25 cellular contexts compared by ENCODE assay signal in the genomic region with DNA sequence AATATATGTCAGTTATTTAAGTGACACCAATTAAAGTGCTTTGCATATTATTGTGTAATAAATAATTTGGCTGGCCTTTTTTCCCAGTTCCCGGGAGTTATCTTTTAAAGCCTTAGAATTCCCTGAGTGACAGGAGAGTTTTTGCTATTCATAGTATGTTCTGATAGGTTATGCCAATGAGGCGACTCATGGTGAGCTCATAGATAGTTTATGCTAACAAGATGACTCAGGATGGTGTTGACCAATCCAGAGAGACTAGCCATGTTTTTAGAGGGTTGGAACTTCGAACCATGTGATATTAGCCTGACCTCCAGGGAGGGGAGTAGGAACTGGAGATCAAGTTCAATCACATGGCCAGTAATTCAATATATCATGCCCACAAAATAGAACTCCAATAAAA.
A peak's percentile ranks its signal among the peaks of the same experiment; 100 is the strongest.
DNase-seq lines count a peak whose midpoint lies in the region; TF ChIP-seq lines count a peak whose summit lies in the region.
"Had no signal": no experiment of that assay in that cellular context is flagged by ENCODE, and none has a peak within 500 bp of the region (broad histone marks: within the 10 kb centered on the region; RNA-seq: fewer than 3 reads in every experiment).

No MANE protein-coding gene starts in this region.

- H2AFZ ChIP-seq in mesenchymal stem cell (ENCODE audit: low read depth, low read length): no peak overlapping the region
- H2AFZ ChIP-seq: neural progenitor cell had no signal

- no peak for TF ChIP-seq POLR2A in Peyer's patch (IDR thresholded peaks at IDR 0.05)

- no peak overlapping the region for H3K4me2 ChIP-seq in mesenchymal stem cell (ENCODE audit: low read length, poor library complexity, severe bottlenecking)
- H3K4me2 ChIP-seq: neural progenitor cell had no signal

- no peak overlapping the region for H3K9ac ChIP-seq in mesenchymal stem cell (ENCODE audit: low read length)
- H3K9ac ChIP-seq in colonic mucosa (ENCODE audit: low read depth in 2 of 2, low read length in 2 of 2): no peak overlapping the region
- H3K9ac ChIP-seq: neural progenitor cell had no signal

- H3K9me3 ChIP-seq in mesenchymal stem cell (ENCODE audit: control insufficient read depth, low read length) (peaks cover 13% of the 10 kb centered on the region), colonic mucosa (no peaks in the 10 kb centered on the region), Peyer's patch (no peaks in the 10 kb centered on the region)
- H3K9me3 ChIP-seq: mucosa of descending colon, prostate gland, thyroid gland had no signal

- no peak overlapping the region for H2BK5ac ChIP-seq in mesenchymal stem cell (ENCODE audit: low read depth, low read length, poor library complexity, severe bottlenecking)

- no peak overlapping the region for H4K8ac ChIP-seq in mesenchymal stem cell (ENCODE audit: low read length)

- H3K27ac ChIP-seq in mesenchymal stem cell (ENCODE audit: low read length, poor library complexity, severe bottlenecking) (no peak overlapping the region), colonic mucosa (no peak overlapping the region), Peyer's patch (no peak overlapping the region)
- H3K27ac ChIP-seq: neural progenitor cell, prostate gland, skin epidermis, thyroid gland had no signal

- no peak overlapping the region for H3K14ac ChIP-seq in mesenchymal stem cell (ENCODE audit: low read length in 2 of 2)

- DNase-seq in EL (peak; percentile 41), M059J (ENCODE audit: low read depth) (peak; percentile 51), cardiac fibroblast (ENCODE audit: low read depth in 2 of 2) (peak; percentile 3 to 75), mesenchymal stem cell (peak; percentile 18), colonic mucosa (no peak), NCI-H1092 treated with DMSO at 0.1 percent for 48 hours (lab: John Stamatoyannopoulos, UW) (no peak), NCI-H2029 treated with DMSO at 0.1 percent for 48 hours (lab: John Stamatoyannopoulos, UW) (no peak), Peyer's patch (no peak)
- DNase-seq: activated CD4-positive, alpha-beta memory T cell treated with anti-CD3 and anti-CD28 coated beads for 36 hours; activated CD4-positive, CD25-positive, alpha-beta regulatory T cell; activated gamma-delta T cell; activated T-cell treated with anti-CD3 and anti-CD28 coated beads for 4 hours; CD4-positive, alpha-beta memory T cell; head of caudate nucleus; KBM-7; mucosa of descending colon; NCI-H1930; NCI-H510A; NK-92 treated with Interleukin-12 subunit alpha and Interleukin-12 subunit beta, amount 100 ng/mL, for 24 hours; stimulated activated CD4-positive, alpha-beta T cell treated with anti-CD3 and anti-CD28 coated beads, Interleukin-2, amount 100 ng/mL, for 24 hours; stimulated activated naive B cell treated with anti-CD40 and anti-IgM and Interleukin-4, amounts not matched to agents 10 μg/mL and 1 μg/mL and 100 μg/mL, for 72 hours; thyroid gland had no signal

- intact Hi-C loops in colonic mucosa (cut with DNase I): no loop called here

- H3K18ac ChIP-seq in mesenchymal stem cell (ENCODE audit: low read depth in 1 of 2, low read length in 2 of 2): no peak overlapping the region

- H3K36me3 ChIP-seq in mesenchymal stem cell (ENCODE audit: control insufficient read depth in 1 of 2, insufficient read depth in 2 of 2, low read depth in 1 of 2, low read length in 2 of 2): no peaks in the 10 kb centered on the region
- no peaks in the 10 kb centered on the region for H3K36me3 ChIP-seq in colonic mucosa
- H3K36me3 ChIP-seq in Peyer's patch: no peaks in the 10 kb centered on the region
- H3K36me3 ChIP-seq: neural progenitor cell, prostate gland, thyroid gland had no signal

- 84% methylated on average over 3 of the region's 3 CpGs for WGBS in mesenchymal stem cell

- H3K4me1 ChIP-seq in mesenchymal stem cell (ENCODE audit: control insufficient read depth, insufficient read depth, low read depth, low read length) (no peaks in the 10 kb centered on the region), colonic mucosa (no peaks in the 10 kb centered on the region), Peyer's patch (no peaks in the 10 kb centered on the region)
- H3K4me1 ChIP-seq: neural progenitor cell, prostate gland, thyroid gland had no signal

- no peak overlapping the region for H4K91ac ChIP-seq in mesenchymal stem cell (ENCODE audit: low read length)

- H3K4me3 ChIP-seq in cardiac fibroblast (replicated peaks in 1 of 2; ENCODE audit: low read depth in 2 of 2, low read length in 2 of 2) (no peak overlapping the region), mesenchymal stem cell (ENCODE audit: insufficient read depth in 1 of 2, low read depth in 1 of 2, low read length in 2 of 2) (no peak overlapping the region), colonic mucosa (no peak overlapping the region), Peyer's patch (no peak overlapping the region)
- H3K4me3 ChIP-seq: mucosa of descending colon, neural progenitor cell, prostate gland, skin epidermis, thyroid gland had no signal

- H2BK120ac ChIP-seq in mesenchymal stem cell (ENCODE audit: low read depth, low read length): no peak overlapping the region

- no peak overlapping the region for H2AK5ac ChIP-seq in mesenchymal stem cell (ENCODE audit: low read length, severe bottlenecking)

- no peak overlapping the region for H2BK12ac ChIP-seq in mesenchymal stem cell (ENCODE audit: low read length in 2 of 2)

- H2BK15ac ChIP-seq in mesenchymal stem cell (ENCODE audit: low read depth, poor library complexity, severe bottlenecking): no peak overlapping the region

- TF ChIP-seq CTCF in cardiac fibroblast (IDR thresholded peaks at IDR 0.05; ENCODE audit: low read depth, low read length): no peak
- TF ChIP-seq CTCF in colonic mucosa (IDR thresholded peaks at IDR 0.05): no peak
- no peak for TF ChIP-seq CTCF in Peyer's patch (IDR thresholded peaks at IDR 0.05)

- H3K27me3 ChIP-seq in mesenchymal stem cell (ENCODE audit: control insufficient read depth in 1 of 2, insufficient read depth in 1 of 2, low read length in 2 of 2) (no peaks in the 10 kb centered on the region), colonic mucosa (no peaks in the 10 kb centered on the region), Peyer's patch (no peaks in the 10 kb centered on the region)
- H3K27me3 ChIP-seq: neural progenitor cell, thyroid gland had no signal

- no peak overlapping the region for H3K4ac ChIP-seq in mesenchymal stem cell (ENCODE audit: low read depth in 1 of 2, low read length in 2 of 2)

- no peak overlapping the region for H3K23ac ChIP-seq in mesenchymal stem cell (ENCODE audit: low read length in 2 of 2)

- no peaks in the 10 kb centered on the region for H3K79me1 ChIP-seq in mesenchymal stem cell (replicated peaks; ENCODE audit: low read length, poor library complexity, severe bottlenecking)

Comparison
In these comparisons a context has a peak if more than half of its experiments do, and no peak if none do; other contexts are left out.
1. DNase-seq: peak in EL (single experiment), M059J (single experiment), cardiac fibroblast (2 of 2) and mesenchymal stem cell (single experiment); none in colonic mucosa (single experiment), NCI-H1092 treated with DMSO at 0.1 percent for 48 hours (single experiment), NCI-H2029 treated with DMSO at 0.1 percent for 48 hours (single experiment) and Peyer's patch (0 of 3).